In the genomic region with DNA sequence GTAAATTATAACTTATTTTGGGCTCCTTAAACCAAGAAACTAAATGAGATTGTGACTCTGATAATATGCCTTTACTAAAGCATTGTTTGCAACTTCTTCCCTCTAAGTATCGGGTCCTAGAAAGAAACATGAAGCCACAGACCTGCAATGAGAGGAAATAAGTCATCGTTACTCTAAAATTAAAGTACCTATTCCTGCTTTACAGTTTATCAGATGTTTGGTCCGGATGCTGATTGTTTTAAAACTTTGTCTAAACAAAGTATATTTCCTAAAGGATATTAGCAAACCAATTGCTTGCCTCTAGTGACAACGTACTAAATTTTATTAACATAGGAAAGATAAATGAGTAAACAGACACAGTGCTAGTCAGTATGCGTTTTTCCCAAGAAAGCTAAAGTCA, we compare ENCODE assay signal across 17 cellular contexts.
DNase-seq lines count a peak whose midpoint lies in the region; ATAC-seq and TF ChIP-seq lines count a peak whose summit lies in the region.
"Had no signal": no experiment of that assay in that cellular context is flagged by ENCODE, and none has a peak within 500 bp of the region (broad histone marks: within the 10 kb centered on the region; RNA-seq: fewer than 3 reads in every experiment).

No MANE protein-coding gene starts in this region.

- H4K5ac ChIP-seq in H9 (ENCODE audit: insufficient read length, low read depth, low read length): no peak overlapping the region

- peak overlapping the region; percentile 76; the same call in 1 of the 2 replicates for H2AFZ ChIP-seq in SK-N-SH (ENCODE audit: low read depth)
- no peak overlapping the region for H2AFZ ChIP-seq in parathyroid adenoma
- H2AFZ ChIP-seq in H9 (ENCODE audit: low read length): no peak overlapping the region

- no peak overlapping the region for H3K27ac Mint-ChIP-seq in H9
- H3K27ac Mint-ChIP-seq: CD4-positive, CD25-positive, alpha-beta regulatory T cell had no signal

- H3K36me3 ChIP-seq in SK-N-SH (replicated peaks in 1 of 2; ENCODE audit: control insufficient read depth in 1 of 2, insufficient read depth in 2 of 2, low read length in 1 of 2): no peaks in the 10 kb centered on the region
- H3K36me3 ChIP-seq in parathyroid adenoma (ENCODE audit: control insufficient read depth, insufficient read depth, low read length): no peaks in the 10 kb centered on the region
- H3K36me3 ChIP-seq in breast epithelium: no peaks in the 10 kb centered on the region

- no peaks in the 10 kb centered on the region; a peak in 1 of 5 replicates for H3K9me3 Mint-ChIP-seq in H9

- H3F3A ChIP-seq in SK-N-SH (replicated peaks; ENCODE audit: insufficient read depth): peaks cover 17% of the 10 kb centered on the region

- no peaks in the 10 kb centered on the region for H3K23me2 ChIP-seq in H9 (ENCODE audit: insufficient read length, low read depth, low read length, poor library complexity, severe bottlenecking)

- 47% methylated on average over 5 of the region's 5 CpGs for WGBS in SK-N-SH (ENCODE audit: low lambda C conversion rate)
- WGBS in H9 (ENCODE audit: extremely low coverage, insufficient read length, low lambda C conversion rate): no CpG with 5 or more reads among the region's 5 CpGs

- no peak overlapping the region for H2AK5ac ChIP-seq in H9 (ENCODE audit: insufficient read length, low read length)

- H3K27ac ChIP-seq in SK-N-SH (ENCODE audit: low read depth in 2 of 2, low read length in 1 of 2): peak overlapping the region in 1 of 2 experiments; percentile 51; a peak in 3 of 4 replicates
- peak overlapping the region; percentile 71 for H3K27ac ChIP-seq in parathyroid adenoma
- no peak overlapping the region for H3K27ac ChIP-seq in H9 (ENCODE audit: insufficient read length, low read depth, low read length)
- H3K27ac ChIP-seq in breast epithelium: peak overlapping the region in 1 of 2 donors; percentile 79

- no peak overlapping the region for H2BK15ac ChIP-seq in H9 (ENCODE audit: low read depth, low read length)

- no peak overlapping the region for H4K91ac ChIP-seq in H9 (ENCODE audit: insufficient read length, low read depth, low read length)

- H3K4me1 ChIP-seq in SK-N-SH (ENCODE audit: control insufficient read depth in 1 of 2, insufficient read depth in 2 of 2, low read depth in 1 of 2, low read length in 1 of 2): peaks cover 11 to 39% of the 10 kb centered on the region in 2 experiments; a peak in 3 of 4 replicates
- no peaks in the 10 kb centered on the region for H3K4me1 ChIP-seq in parathyroid adenoma
- no peaks in the 10 kb centered on the region; the same call in 1 of the 2 replicates for H3K4me1 ChIP-seq in H9 (ENCODE audit: insufficient read depth, low read length)
- H3K4me1 ChIP-seq in breast epithelium: no peaks in the 10 kb centered on the region

- H2BK5ac ChIP-seq in H9 (ENCODE audit: insufficient read length, low read length): no peak overlapping the region

- no peak overlapping the region for H3K14ac ChIP-seq in H9 (ENCODE audit: insufficient read depth, low read length)

- H3K79me2 ChIP-seq in SK-N-SH (ENCODE audit: insufficient read depth): no peaks in the 10 kb centered on the region
- H3K79me2 ChIP-seq in parathyroid adenoma: no peaks in the 10 kb centered on the region
- no peaks in the 10 kb centered on the region for H3K79me2 ChIP-seq in H9 (ENCODE audit: insufficient read depth, low read length)

- H3T11ph ChIP-seq in H9 (ENCODE audit: low read length): no peak overlapping the region

- TF ChIP-seq EP300 in SK-N-SH (IDR thresholded peaks at IDR 0.05; ENCODE audit: borderline replicate concordance in 1 of 2, low read depth in 1 of 2, low read length in 1 of 2): no peak

- no peak overlapping the region for H3K23ac ChIP-seq in H9 (ENCODE audit: insufficient read length, low read depth, low read length)

- H3K9me3 ChIP-seq in SK-N-SH (no peaks in the 10 kb centered on the region), parathyroid adenoma (ENCODE audit: control insufficient read depth, low read length) (no peaks in the 10 kb centered on the region), H9 (ENCODE audit: control insufficient read depth, low read depth, low read length) (no peaks in the 10 kb centered on the region), breast epithelium (no peaks in the 10 kb centered on the region)

- no peak for TF ChIP-seq RAD21 in SK-N-SH (IDR thresholded peaks at IDR 0.05; ENCODE audit: low read length)

- H3K4ac ChIP-seq in H9 (ENCODE audit: low read depth, low read length): no peak overlapping the region

- TF ChIP-seq CTCF in SK-N-SH (IDR thresholded peaks at IDR 0.05) (no peak), parathyroid adenoma (IDR thresholded peaks at IDR 0.05) (no peak), H9 (conservative IDR thresholded peaks at IDR 0.05) (no peak), breast epithelium (IDR thresholded peaks at IDR 0.05) (no peak)

- no peak overlapping the region for H2BK12ac ChIP-seq in H9 (ENCODE audit: insufficient read length, low read depth, low read length)

- no peak for ATAC-seq in SK-N-SH treated with all-trans-retinoic acid at 6 μM for 48 hours
- no peak for ATAC-seq in HG03039 (IDR thresholded peaks at IDR 0.05; ENCODE audit: unreplicated experiment)
- ATAC-seq: GM12878, K562 had no signal

- H3K4me2 ChIP-seq in SK-N-SH (peak overlapping the region; percentile 29; the same call in 1 of the 2 replicates), parathyroid adenoma (ENCODE audit: low read length) (no peak overlapping the region), H9 (ENCODE audit: insufficient read depth, insufficient read length, low read length) (no peak overlapping the region)

- H3K9me2 ChIP-seq in SK-N-SH: no peaks in the 10 kb centered on the region

- no peak for TF ChIP-seq POLR2A in breast epithelium (IDR thresholded peaks at IDR 0.05)

- no peak overlapping the region for H4K8ac ChIP-seq in H9 (replicated peaks; ENCODE audit: insufficient read length, low read depth, low read length)

- CTCF ChIA-PET in SK-N-SH (lab: Yijun Ruan, JAX): no interaction called here

- H4K20me1 ChIP-seq in SK-N-SH (ENCODE audit: insufficient read depth) (no peaks in the 10 kb centered on the region), H9 (ENCODE audit: control insufficient read depth, insufficient read depth, insufficient read length) (no peaks in the 10 kb centered on the region)

- no peaks in the 10 kb centered on the region for H3K36me3 Mint-ChIP-seq in H9 (ENCODE audit: insufficient read depth in 1 of 3, low read depth in 3 of 3)
- H3K36me3 Mint-ChIP-seq: CD4-positive, CD25-positive, alpha-beta regulatory T cell had no signal

- no peak overlapping the region for H2BK120ac ChIP-seq in H9 (ENCODE audit: low read depth, low read length, poor library complexity, severe bottlenecking)

- no peak overlapping the region for H3K56ac ChIP-seq in H9 (ENCODE audit: insufficient read length, low read depth, low read length)

- peaks cover 0 to 10% of the 10 kb centered on the region in 2 experiments; a peak in 1 of 4 replicates for H3K4me1 Mint-ChIP-seq in H9

- DNase-seq in SK-N-SH (no peak), HT1080 (ENCODE audit: low read depth) (peak; percentile 15), dermis microvascular lymphatic vessel endothelial cell (ENCODE audit: low read depth in 2 of 2) (peak; percentile 60 to 88), H9 (no peak), breast epithelium (ENCODE audit: low spot score in 2 of 2) (no peak)
- DNase-seq: 8988T; activated gamma-delta T cell; CD4-positive, CD25-positive, alpha-beta regulatory T cell; H7; NCI-H1694; occipital lobe; stimulated activated naive CD4-positive, alpha-beta T cell treated with Interleukin-2 at 50 U/mL for 16 hours had no signal

- POLR2A ChIA-PET in SK-N-SH (lab: Yijun Ruan, JAX): no interaction called here

- H3K4me3 ChIP-seq in SK-N-SH (ENCODE audit: low read depth in 2 of 2, low read length in 1 of 2) (no peak overlapping the region), parathyroid adenoma (ENCODE audit: low read depth, low read length) (no peak overlapping the region), breast epithelium (no peak overlapping the region)
- H3K4me3 ChIP-seq: GM12878, K562 had no signal

- intact Hi-C loops in breast epithelium (cut with DNase I; ENCODE audit: low total_unique reads): no loop called here

- H3K79me1 ChIP-seq in H9 (ENCODE audit: insufficient read depth, low read depth, low read length, poor library complexity, severe bottlenecking): no peaks in the 10 kb centered on the region

- H3K4me3 Mint-ChIP-seq in H9: no peak overlapping the region
- H3K4me3 Mint-ChIP-seq: CD4-positive, CD25-positive, alpha-beta regulatory T cell had no signal

- H3K27me3 ChIP-seq in SK-N-SH (ENCODE audit: insufficient read depth): no peaks in the 10 kb centered on the region
- no peaks in the 10 kb centered on the region for H3K27me3 ChIP-seq in parathyroid adenoma (ENCODE audit: control insufficient read depth, insufficient read depth, low read length)
- H3K27me3 ChIP-seq in H9 (ENCODE audit: insufficient read depth, low read length): no peaks in the 10 kb centered on the region
- no peaks in the 10 kb centered on the region for H3K27me3 ChIP-seq in breast epithelium

- H3K27me3 Mint-ChIP-seq in H9 (ENCODE audit: low read depth): no peaks in the 10 kb centered on the region
- H3K27me3 Mint-ChIP-seq: CD4-positive, CD25-positive, alpha-beta regulatory T cell had no signal

- no peak overlapping the region for H2BK20ac ChIP-seq in H9 (ENCODE audit: low read depth, low read length, poor library complexity, severe bottlenecking)

- H3K9ac ChIP-seq in SK-N-SH (peak overlapping the region; percentile 1; the same call in 1 of the 2 replicates), parathyroid adenoma (no peak overlapping the region), H9 (ENCODE audit: extremely low read depth, insufficient read length, low read length) (no peak overlapping the region)

- H3K18ac ChIP-seq in H9 (ENCODE audit: insufficient read length, low read depth, low read length): no peak overlapping the region

TF ChIP-seq in SK-N-SH, 30 proteins besides CTCF, POLR2A, EP300 and RAD21 (continues in another document):
- no peak for TF ChIP-seq NRF1 (IDR thresholded peaks at IDR 0.05; ENCODE audit: low read depth, low read length)
- no peak for TF ChIP-seq RFX5 (IDR thresholded peaks at IDR 0.05; ENCODE audit: low read length)

TF ChIP-seq in SK-N-SH treated with all-trans-retinoic acid at 6 μM for 48 hours, 23 proteins besides CTCF, POLR2A, EP300 and RAD21:
- no peak for TF ChIP-seq ISL1 (CRISPR knock-in tag; IDR thresholded peaks at IDR 0.05)
- TF ChIP-seq ZFP3 (CRISPR knock-in tag; IDR thresholded peaks at IDR 0.05): no peak
- TF ChIP-seq ARNTL (CRISPR knock-in tag; IDR thresholded peaks at IDR 0.05; ENCODE audit: borderline replicate concordance, low read depth): no peak

Comparison
In these comparisons a context has a peak if more than half of its experiments do, and no peak if none do; other contexts are left out.
1. DNase-seq: peak in HT1080 (single experiment) and dermis microvascular lymphatic vessel endothelial cell (2 of 2); none in SK-N-SH (single experiment), H9 (single experiment) and breast epithelium (0 of 2).